Comparison of ENCODE assay signal across 26 cellular contexts in the genomic region with DNA sequence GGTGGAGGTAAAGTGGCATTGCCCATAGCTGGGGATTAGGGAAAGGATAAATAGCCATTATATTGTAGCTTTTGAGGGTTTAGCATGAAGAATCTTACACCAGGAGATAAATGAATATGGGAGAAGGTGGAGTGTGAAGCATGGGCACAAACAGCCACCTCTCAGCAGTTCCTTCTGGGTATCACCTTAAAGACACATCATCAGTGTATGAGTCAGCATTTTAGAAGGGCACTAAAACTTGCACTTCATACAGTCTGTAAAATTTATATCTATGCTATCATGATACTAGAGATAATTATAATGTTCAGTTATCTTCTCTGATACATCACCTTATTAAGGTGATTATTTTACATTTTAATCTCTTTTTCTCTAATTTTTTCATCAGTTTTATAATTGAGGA.
"Had no signal": no experiment of that assay in that cellular context is flagged by ENCODE, and none has a peak within 500 bp of the region (broad histone marks: within the 10 kb centered on the region; RNA-seq: fewer than 3 reads in every experiment).

No MANE protein-coding gene starts in this region.

- H3K27me3 Mint-ChIP-seq: activated CD4-positive, alpha-beta T cell treated with anti-CD3 and anti-CD28 coated beads, Interleukin-2, amount 10 ng/mL, durations not matched to agents 7 days and 5 days had no signal

- H3K27ac Mint-ChIP-seq: activated CD4-positive, alpha-beta T cell treated with anti-CD3 and anti-CD28 coated beads, Interleukin-2, amount 10 ng/mL, durations not matched to agents 7 days and 5 days; activated naive CD4-positive, alpha-beta T cell treated with anti-CD3 and anti-CD28 coated beads for 36 hours had no signal

- H3K27me3 ChIP-seq: adrenal gland, body of pancreas, breast epithelium, SJCRH30 had no signal

- H3K4me3 ChIP-seq: adrenal gland, body of pancreas, breast epithelium, SJCRH30, SK-N-MC had no signal

- H3K4me3 Mint-ChIP-seq: activated CD4-positive, alpha-beta T cell treated with anti-CD3 and anti-CD28 coated beads, Interleukin-2, amount 10 ng/mL, durations not matched to agents 7 days and 5 days; activated naive CD4-positive, alpha-beta T cell treated with anti-CD3 and anti-CD28 coated beads for 36 hours had no signal

- H3K36me3 ChIP-seq: breast epithelium had no signal

- DNase-seq: activated CD4-positive, alpha-beta T cell treated with anti-CD3 and anti-CD28 coated beads for 1 hour; activated CD4-positive, alpha-beta T cell treated with anti-CD3 and anti-CD28 coated beads, Interleukin-2, amount 10 ng/mL, durations not matched to agents 7 days and 5 days; activated CD4-positive, alpha-beta T cell treated with anti-CD3 and anti-CD28 coated beads, Interleukin-2, amount 50 U/mL, for 48 hours; activated CD4-positive, CD25-positive, alpha-beta regulatory T cell; activated CD8-positive, alpha-beta memory T cell treated with anti-CD3 and anti-CD28 coated beads, Interleukin-2, amount 50 U/mL, for 48 hours; activated gamma-delta T cell treated with Interleukin-2 at 50 U/mL for 16 hours; activated naive CD4-positive, alpha-beta T cell treated with anti-CD3 and anti-CD28 coated beads for 36 hours; adrenal gland; body of pancreas; central memory CD4-positive, alpha-beta T cell; NCI-H1048; NCI-H1105 treated with DMSO at 0.1 percent for 48 hours; NCI-H1436; NCI-H1694; NCI-H1930; NCI-H2081 treated with DMSO at 0.1 percent for 48 hours; NCI-H345; NCI-H524 treated with DMSO at 0.1 percent for 48 hours; SHP77; SJCRH30; T1000; WERI-Rb-1 had no signal

- H3K9me3 Mint-ChIP-seq: activated CD4-positive, alpha-beta T cell treated with anti-CD3 and anti-CD28 coated beads, Interleukin-2, amount 10 ng/mL, durations not matched to agents 7 days and 5 days; activated naive CD4-positive, alpha-beta T cell treated with anti-CD3 and anti-CD28 coated beads for 36 hours had no signal

- ATAC-seq: activated naive CD4-positive, alpha-beta T cell treated with anti-CD3 and anti-CD28 coated beads, Interleukin-2, amount 50 U/mL, for 72 hours; body of pancreas; Panc1 had no signal

- H3K9me3 ChIP-seq: adrenal gland, body of pancreas, breast epithelium, SJCRH30 had no signal
